ENCODE assay signal across 1 cellular context in genomic region chr2:38106420-38107182, GRCh38.
TF ChIP-seq lines count a peak whose summit lies in the region.

No MANE protein-coding gene starts in this region.

TF ChIP-seq in H1, 55 proteins besides CTCF, POLR2A, EP300 and RAD21 (continued from another document):
- TF ChIP-seq CHD7 (IDR thresholded peaks at IDR 0.05; ENCODE audit: insufficient replicate concordance, low read length): no peak
